1 cellular context compared by ENCODE assay signal in the genomic region with DNA sequence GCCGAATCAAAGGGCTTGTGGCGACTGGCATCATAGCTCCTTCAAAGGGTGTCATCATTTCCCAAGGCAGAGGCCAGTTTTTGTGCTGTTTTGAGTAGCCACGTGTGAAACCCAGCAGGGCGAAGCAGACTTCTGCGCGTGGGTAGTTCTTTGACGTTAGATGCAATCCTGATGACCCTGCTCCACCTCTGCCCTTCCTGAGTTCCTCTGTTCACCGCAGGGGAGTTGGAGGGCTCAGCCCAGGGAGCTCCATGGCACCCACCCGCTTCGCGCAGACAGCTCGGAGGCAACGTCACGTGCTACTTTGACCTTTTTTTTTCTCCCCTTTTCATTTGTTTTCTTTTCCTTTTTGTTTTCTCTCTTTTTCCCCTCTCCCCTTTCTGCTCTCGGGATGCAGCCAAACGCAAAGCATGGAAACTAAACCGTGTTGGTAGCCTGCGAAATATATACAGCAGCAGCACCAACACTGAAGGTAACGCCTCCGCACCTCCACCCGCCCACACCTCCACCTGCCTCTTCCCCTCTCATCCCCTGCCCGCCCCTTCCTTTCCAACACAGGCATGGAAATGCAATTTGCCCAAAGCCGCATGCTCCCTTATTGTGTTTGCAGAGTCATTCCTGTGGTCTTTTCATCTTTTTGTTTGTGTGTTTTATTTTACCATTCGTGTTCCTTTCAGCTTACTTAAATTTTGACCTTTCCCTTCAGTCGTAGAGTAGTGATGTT.
TF ChIP-seq lines count a peak whose summit lies in the region.

No MANE protein-coding gene starts in this region.

TF ChIP-seq in WTC11, 78 proteins besides CTCF, POLR2A, EP300 and RAD21 (continued from another document):
- TF ChIP-seq, protein P1, sequence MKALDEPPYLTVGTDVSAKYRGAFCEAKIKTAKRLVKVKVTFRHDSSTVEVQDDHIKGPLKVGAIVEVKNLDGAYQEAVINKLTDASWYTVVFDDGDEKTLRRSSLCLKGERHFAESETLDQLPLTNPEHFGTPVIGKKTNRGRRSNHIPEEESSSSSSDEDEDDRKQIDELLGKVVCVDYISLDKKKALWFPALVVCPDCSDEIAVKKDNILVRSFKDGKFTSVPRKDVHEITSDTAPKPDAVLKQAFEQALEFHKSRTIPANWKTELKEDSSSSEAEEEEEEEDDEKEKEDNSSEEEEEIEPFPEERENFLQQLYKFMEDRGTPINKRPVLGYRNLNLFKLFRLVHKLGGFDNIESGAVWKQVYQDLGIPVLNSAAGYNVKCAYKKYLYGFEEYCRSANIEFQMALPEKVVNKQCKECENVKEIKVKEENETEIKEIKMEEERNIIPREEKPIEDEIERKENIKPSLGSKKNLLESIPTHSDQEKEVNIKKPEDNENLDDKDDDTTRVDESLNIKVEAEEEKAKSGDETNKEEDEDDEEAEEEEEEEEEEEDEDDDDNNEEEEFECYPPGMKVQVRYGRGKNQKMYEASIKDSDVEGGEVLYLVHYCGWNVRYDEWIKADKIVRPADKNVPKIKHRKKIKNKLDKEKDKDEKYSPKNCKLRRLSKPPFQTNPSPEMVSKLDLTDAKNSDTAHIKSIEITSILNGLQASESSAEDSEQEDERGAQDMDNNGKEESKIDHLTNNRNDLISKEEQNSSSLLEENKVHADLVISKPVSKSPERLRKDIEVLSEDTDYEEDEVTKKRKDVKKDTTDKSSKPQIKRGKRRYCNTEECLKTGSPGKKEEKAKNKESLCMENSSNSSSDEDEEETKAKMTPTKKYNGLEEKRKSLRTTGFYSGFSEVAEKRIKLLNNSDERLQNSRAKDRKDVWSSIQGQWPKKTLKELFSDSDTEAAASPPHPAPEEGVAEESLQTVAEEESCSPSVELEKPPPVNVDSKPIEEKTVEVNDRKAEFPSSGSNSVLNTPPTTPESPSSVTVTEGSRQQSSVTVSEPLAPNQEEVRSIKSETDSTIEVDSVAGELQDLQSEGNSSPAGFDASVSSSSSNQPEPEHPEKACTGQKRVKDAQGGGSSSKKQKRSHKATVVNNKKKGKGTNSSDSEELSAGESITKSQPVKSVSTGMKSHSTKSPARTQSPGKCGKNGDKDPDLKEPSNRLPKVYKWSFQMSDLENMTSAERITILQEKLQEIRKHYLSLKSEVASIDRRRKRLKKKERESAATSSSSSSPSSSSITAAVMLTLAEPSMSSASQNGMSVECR (CRISPR knock-in tag; IDR thresholded peaks at IDR 0.05; ENCODE audit: borderline replicate concordance) = no peak
